11 cellular contexts compared by ENCODE assay signal in the genomic region with DNA sequence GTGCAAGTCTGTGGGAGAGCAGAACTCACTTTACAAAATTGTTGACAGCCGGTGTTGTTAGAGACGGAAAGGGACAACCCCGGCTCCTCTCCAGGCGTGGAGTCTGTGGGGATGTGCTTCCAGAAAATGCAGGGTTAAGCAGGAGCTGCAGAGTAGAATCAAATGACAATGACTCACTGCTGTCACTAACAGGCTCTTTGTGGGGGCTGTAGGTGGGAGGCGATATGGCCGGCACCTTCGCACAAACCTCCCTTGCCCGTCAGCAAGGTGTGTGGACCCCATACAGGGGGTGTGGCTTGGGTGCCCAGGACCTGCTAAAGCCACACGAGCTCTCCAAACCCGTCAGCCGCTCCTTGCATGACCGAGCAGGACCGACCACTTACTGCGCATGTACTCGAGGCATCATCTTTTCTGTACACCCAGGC. TPM values are rescaled to one million over a fixed set of nuclear protein-coding genes. Genes with fewer than 3 reads are reported as not detected.
DNase-seq lines count a peak whose midpoint lies in the region; ATAC-seq and TF ChIP-seq lines count a peak whose summit lies in the region.
"Had no signal": no experiment of that assay in that cellular context is flagged by ENCODE, and none has a peak within 500 bp of the region (broad histone marks: within the 10 kb centered on the region; RNA-seq: fewer than 3 reads in every experiment).

No MANE protein-coding gene starts in this region.

- H3K36me3 ChIP-seq in SJCRH30, result no peaks in the 10 kb centered on the region
- H3K36me3 ChIP-seq in left ventricle myocardium inferior, result peaks cover 56% of the 10 kb centered on the region
- H3K36me3 ChIP-seq: BE2C had no signal

- no peak for ATAC-seq in GM18861 (IDR thresholded peaks at IDR 0.05; ENCODE audit: unreplicated experiment)
- no peak for ATAC-seq in activated CD8-positive, alpha-beta T cell treated with anti-CD3 and anti-CD28 coated beads, Interleukin-2, amount 10 ng/mL, durations not matched to agents 7 days and 5 days

- POLR2A ChIA-PET in activated CD8-positive, alpha-beta T cell treated with anti-CD3 and anti-CD28 coated beads, Interleukin-2, amount 10 ng/mL, durations not matched to agents 7 days and 5 days (lab: Charles Lee), result no interaction called here

- intact Hi-C loops in left ventricle myocardium inferior (cut with micrococcal nuclease), result no loop called here

- H3K9me3 Mint-ChIP-seq in activated CD8-positive, alpha-beta T cell treated with anti-CD3 and anti-CD28 coated beads, Interleukin-2, amount 10 ng/mL, durations not matched to agents 7 days and 5 days (ENCODE audit: insufficient read depth), result no peaks in the 10 kb centered on the region
- H3K9me3 Mint-ChIP-seq: activated CD4-positive, alpha-beta memory T cell treated with anti-CD3 and anti-CD28 coated beads for 36 hours; memory B cell had no signal

- H3K27ac ChIP-seq in SJCRH30, result no peak overlapping the region
- H3K27ac ChIP-seq in left ventricle myocardium inferior (replicated peaks), result peak overlapping the region; percentile 97

- in situ Hi-C loops in Caki2 (cut with HindIII; ENCODE audit: low pct_unique_long_range_greater_than_20kb, low sequenced_read_pairs), result no loop called here

- no peak overlapping the region for H3K4me3 Mint-ChIP-seq in activated CD8-positive, alpha-beta T cell treated with anti-CD3 and anti-CD28 coated beads, Interleukin-2, amount 10 ng/mL, durations not matched to agents 7 days and 5 days
- H3K4me3 Mint-ChIP-seq: activated CD4-positive, alpha-beta memory T cell treated with anti-CD3 and anti-CD28 coated beads for 36 hours; memory B cell had no signal

- peaks cover 13% of the 10 kb centered on the region for H3K4me1 ChIP-seq in SJCRH30
- peaks cover 74% of the 10 kb centered on the region for H3K4me1 ChIP-seq in left ventricle myocardium inferior

- CTCF ChIA-PET in activated CD8-positive, alpha-beta T cell treated with anti-CD3 and anti-CD28 coated beads, Interleukin-2, amount 10 ng/mL, durations not matched to agents 7 days and 5 days (lab: Charles Lee), result interaction anchor here (1.2 to 11.0 kb wide), 2 partner anchors 14 to 69 kb away, joined by 3 to 115 read pairs; no protein-coding TSS in a partner anchor

- no peaks in the 10 kb centered on the region for H3K27me3 ChIP-seq in SJCRH30
- no peaks in the 10 kb centered on the region for H3K27me3 ChIP-seq in left ventricle myocardium inferior (ENCODE audit: low read depth)
- H3K27me3 ChIP-seq: BE2C had no signal

- peaks cover 2% of the 10 kb centered on the region for H3K36me3 Mint-ChIP-seq in activated CD8-positive, alpha-beta T cell treated with anti-CD3 and anti-CD28 coated beads, Interleukin-2, amount 10 ng/mL, durations not matched to agents 7 days and 5 days (ENCODE audit: low read depth)

- no peak for TF ChIP-seq CTCF in left ventricle myocardium inferior (IDR thresholded peaks at IDR 0.05; ENCODE audit: borderline replicate concordance)

- H3K27ac Mint-ChIP-seq in activated CD8-positive, alpha-beta T cell treated with anti-CD3 and anti-CD28 coated beads, Interleukin-2, amount 10 ng/mL, durations not matched to agents 7 days and 5 days, result no peak overlapping the region
- H3K27ac Mint-ChIP-seq: activated CD4-positive, alpha-beta memory T cell treated with anti-CD3 and anti-CD28 coated beads for 36 hours; memory B cell had no signal

- peak overlapping the region; percentile 31 for H3K4me3 ChIP-seq in SJCRH30
- H3K4me3 ChIP-seq in left ventricle myocardium inferior, result peak overlapping the region; percentile 55

- H3K9me3 ChIP-seq in SJCRH30 (replicated peaks) (no peaks in the 10 kb centered on the region), left ventricle myocardium inferior (replicated peaks) (no peaks in the 10 kb centered on the region)
- H3K9me3 ChIP-seq: BE2C had no signal

- no peaks in the 10 kb centered on the region for H3K27me3 Mint-ChIP-seq in activated CD8-positive, alpha-beta T cell treated with anti-CD3 and anti-CD28 coated beads, Interleukin-2, amount 10 ng/mL, durations not matched to agents 7 days and 5 days (ENCODE audit: low read depth)
- H3K27me3 Mint-ChIP-seq: activated CD4-positive, alpha-beta memory T cell treated with anti-CD3 and anti-CD28 coated beads for 36 hours; memory B cell had no signal

- DNase-seq in Caki2 (ENCODE audit: low read depth) (peak; percentile 83), SJCRH30 (peak in 1 of 2 experiments; percentile 31), left ventricle myocardium inferior (no peak), occipital lobe (lab: John Stamatoyannopoulos, UW) (peak; percentile 64), cerebellar nuclear complex (lab: John Stamatoyannopoulos, UW) (no peak)
- DNase-seq in activated T-cell treated with anti-CD3 and anti-CD28 coated beads, Interleukin-2, amount 50 U/mL, for 48 hours, result no peak
- no peak for DNase-seq in activated CD8-positive, alpha-beta T cell treated with anti-CD3 and anti-CD28 coated beads, Interleukin-2, amount 10 ng/mL, durations not matched to agents 7 days and 5 days
- DNase-seq: activated CD4-positive, alpha-beta memory T cell treated with anti-CD3 and anti-CD28 coated beads for 36 hours had no signal

- H3K4me1 Mint-ChIP-seq in activated CD8-positive, alpha-beta T cell treated with anti-CD3 and anti-CD28 coated beads, Interleukin-2, amount 10 ng/mL, durations not matched to agents 7 days and 5 days (ENCODE audit: low read depth), result peaks cover 14% of the 10 kb centered on the region

RNA-seq across cellular contexts. Expression of a gene that starts 5.8 kb away (rescaled TPM):
- 17.8 and 58.4 TPM in 2 replicates for total RNA-seq in Caki2 (2014; rRNA removed; shearing (Covaris generic); ENCODE audit: low replicate concordance)
- total RNA-seq in SJCRH30 (2014; rRNA removed; shearing (Covaris generic)), result 10.7 and 12.5 TPM in 2 replicates
- total RNA-seq in left ventricle myocardium inferior (206 TPM), occipital lobe (9.0 TPM)
- 10 to 100 TPM; 18.1 to 21.2 TPM for total RNA-seq in activated CD8-positive, alpha-beta T cell treated with anti-CD3 and anti-CD28 coated beads, Interleukin-2, amount 10 ng/mL, durations not matched to agents 7 days and 5 days

RNA-seq across cellular contexts. Expression of a gene that starts 29.0 kb away (rescaled TPM):
- 0.07 and 0.26 TPM in 2 replicates for total RNA-seq in Caki2 (2014; rRNA removed; shearing (Covaris generic); ENCODE audit: low replicate concordance)
- 2.4 and 3.1 TPM in 2 replicates for total RNA-seq in SJCRH30 (2014; rRNA removed; shearing (Covaris generic))
- 1.6 TPM for total RNA-seq in left ventricle myocardium inferior
- 21.5 TPM for total RNA-seq in occipital lobe
- under 1 TPM; 0.50 to 0.55 TPM for total RNA-seq in activated CD8-positive, alpha-beta T cell treated with anti-CD3 and anti-CD28 coated beads, Interleukin-2, amount 10 ng/mL, durations not matched to agents 7 days and 5 days

RNA-seq across cellular contexts. Expression of a gene that starts 45.0 kb away (rescaled TPM):
- total RNA-seq in Caki2 (2014; rRNA removed; shearing (Covaris generic); ENCODE audit: low replicate concordance), result 419 and 501 TPM in 2 replicates
- 2.9 and 3.7 TPM in 2 replicates for total RNA-seq in SJCRH30 (2014; rRNA removed; shearing (Covaris generic))
- total RNA-seq in left ventricle myocardium inferior, result 17.0 TPM
- total RNA-seq in occipital lobe, result 23.2 TPM
- 1 to 10 TPM; 7.9 to 8.7 TPM for total RNA-seq in activated CD8-positive, alpha-beta T cell treated with anti-CD3 and anti-CD28 coated beads, Interleukin-2, amount 10 ng/mL, durations not matched to agents 7 days and 5 days

RNA-seq across cellular contexts. Expression of a gene that starts 49.5 kb away (rescaled TPM):
- total RNA-seq in Caki2 (2014; rRNA removed; shearing (Covaris generic); ENCODE audit: low replicate concordance), result 31.5 and 34.7 TPM in 2 replicates
- 32.1 TPM in 2 replicates for total RNA-seq in SJCRH30 (2014; rRNA removed; shearing (Covaris generic))
- total RNA-seq in left ventricle myocardium inferior, result 33.0 TPM
- total RNA-seq in occipital lobe, result 69.9 TPM
- 100 to 1,000 TPM; 113 to 115 TPM for total RNA-seq in activated CD8-positive, alpha-beta T cell treated with anti-CD3 and anti-CD28 coated beads, Interleukin-2, amount 10 ng/mL, durations not matched to agents 7 days and 5 days

Comparison
In these comparisons a context has a peak if more than half of its experiments do, and no peak if none do; other contexts are left out.
1. DNase-seq: peak in Caki2 (single experiment) and occipital lobe (single experiment); none in left ventricle myocardium inferior (single experiment), cerebellar nuclear complex (0 of 2), activated T-cell treated with anti-CD3 and anti-CD28 coated beads, Interleukin-2, amount 50 U/mL, for 48 hours (0 of 2) and activated CD8-positive, alpha-beta T cell treated with anti-CD3 and anti-CD28 coated beads, Interleukin-2, amount 10 ng/mL, durations not matched to agents 7 days and 5 days (single experiment).
2. RNA of a gene that starts 45.0 kb away (total RNA-seq): 419 to 501 TPM in Caki2; 23.2 TPM in occipital lobe (single experiment), 17.0 TPM in left ventricle myocardium inferior (single experiment), 7.9 to 8.7 TPM in activated CD8-positive, alpha-beta T cell treated with anti-CD3 and anti-CD28 coated beads, Interleukin-2, amount 10 ng/mL, durations not matched to agents 7 days and 5 days and 2.9 to 3.7 TPM in SJCRH30; every median in the first group is over 10 times any median in the second.